9 cellular contexts compared by ENCODE assay signal in genomic region chr6:28211840-28212509, GRCh38. TPM values are rescaled to one million over a fixed set of nuclear protein-coding genes. Genes with fewer than 3 reads are reported as not detected.
DNase-seq lines count a peak whose midpoint lies in the region; ATAC-seq and TF ChIP-seq lines count a peak whose summit lies in the region.
"Had no signal": no experiment of that assay in that cellular context is flagged by ENCODE, and none has a peak within 500 bp of the region (broad histone marks: within the 10 kb centered on the region; RNA-seq: fewer than 3 reads in every experiment).

No MANE protein-coding gene starts in this region.

- no TSS peak for BruUV-seq in IMR-90 (replicated peaks; lab: Mats Ljungman, UMichigan)

- no peak overlapping the region for H3K56ac ChIP-seq in IMR-90 (ENCODE audit: extremely low read depth, insufficient read depth, low read length)

- CTCF ChIA-PET in IMR-90 (lab: Yijun Ruan, JAX): no interaction called here

- DNase-seq in NCI-H1105 treated with DMSO at 0.1 percent for 48 hours (lab: John Stamatoyannopoulos, UW) (peak; percentile 17), NCI-H1105 (lab: John Stamatoyannopoulos, UW) (no peak), IMR-90 (no peak), osteocyte (ENCODE audit: extremely low spot score, unreplicated experiment) (no peak), NK-92 (lab: John Stamatoyannopoulos, UW; ENCODE audit: unreplicated experiment) (no peak), cerebellum (ENCODE audit: low spot score) (no peak), GM19240 (ENCODE audit: insufficient read length, low spot score) (no peak)
- no peak for DNase-seq in central memory CD8-positive, alpha-beta T cell (ENCODE audit: low spot score in 2 of 2)

- in situ Hi-C loops in IMR-90 (cut with MboI; ENCODE audit: low sequenced_read_pairs): loop anchor here (10.0 kb wide), 1 partner anchor 67 kb away; the partner anchor contains the start of gene ZKSCAN8

- H3K27ac ChIP-seq in IMR-90 (ENCODE audit: insufficient read depth, low read length): no peak overlapping the region
- H3K27ac ChIP-seq: BLaER1 had no signal

- H3K4me1 Mint-ChIP-seq in central memory CD8-positive, alpha-beta T cell: peaks cover 27% of the 10 kb centered on the region
- H3K4me1 Mint-ChIP-seq in osteocyte (ENCODE audit: unreplicated experiment): peaks cover 32% of the 10 kb centered on the region

- peak; percentile 8 for ATAC-seq in IMR-90 (ENCODE audit: low read depth)
- ATAC-seq in central memory CD8-positive, alpha-beta T cell (replicated peaks; ENCODE audit: extremely low read depth, poor library complexity, severe bottlenecking): no peak

- intact Hi-C loops in IMR-90 (cut with micrococcal nuclease): loop anchor here (2.0 to 5.0 kb wide), 4 partner anchors 75 to 655 kb away; partner anchors contain the start of gene ZNF165

- no peak overlapping the region for H2BK20ac ChIP-seq in IMR-90 (ENCODE audit: low read depth, low read length)

- H3K4me3 ChIP-seq in IMR-90 (ENCODE audit: insufficient read depth, low read depth, low read length): peak overlapping the region; percentile 58; the same call in 1 of the 2 replicates
- H3K4me3 ChIP-seq: BLaER1 had no signal

- TF ChIP-seq CTCF in IMR-90 (conservative IDR thresholded peaks at IDR 0.05; ENCODE audit: low read depth, low read length) (no peak), osteocyte (IDR thresholded peaks at IDR 0.05) (no peak)

- peak overlapping the region; percentile 36 for H3K4me3 Mint-ChIP-seq in central memory CD8-positive, alpha-beta T cell
- peak overlapping the region; percentile 66 for H3K4me3 Mint-ChIP-seq in osteocyte (ENCODE audit: unreplicated experiment)

- H3K9ac ChIP-seq in IMR-90 (ENCODE audit: low read depth, low read length): no peak overlapping the region
- H3K9ac ChIP-seq: BLaER1 had no signal

- no peak overlapping the region for H3K4ac ChIP-seq in IMR-90 (ENCODE audit: low read depth, low read length)

- peaks cover 28% of the 10 kb centered on the region for H3K27me3 ChIP-seq in IMR-90 (ENCODE audit: control insufficient read depth, insufficient read depth, low read length)

- TF ChIP-seq POLR2A in IMR-90 (IDR thresholded peaks at IDR 0.05; ENCODE audit: low read depth, low read length): no peak

- H4K8ac ChIP-seq in IMR-90 (ENCODE audit: low read depth in 2 of 2, low read length in 2 of 2): no peak overlapping the region

- no peak overlapping the region for H2AK5ac ChIP-seq in IMR-90 (ENCODE audit: low read depth, low read length)

- no peaks in the 10 kb centered on the region for H4K20me1 ChIP-seq in IMR-90 (ENCODE audit: insufficient read depth, low read length)
- H4K20me1 ChIP-seq: BLaER1 had no signal

- no peaks in the 10 kb centered on the region for H3K4me1 ChIP-seq in IMR-90 (ENCODE audit: control insufficient read depth, insufficient read depth, low read length)
- H3K4me1 ChIP-seq: BLaER1 had no signal

- no peak overlapping the region for H2BK120ac ChIP-seq in IMR-90 (ENCODE audit: low read depth, low read length)

- H2AK9ac ChIP-seq in IMR-90 (replicated peaks; ENCODE audit: low read depth, low read length, poor library complexity): peak overlapping the region; percentile 39

- H3K79me1 ChIP-seq in IMR-90 (ENCODE audit: low read depth in 1 of 2, low read length in 2 of 2): no peaks in the 10 kb centered on the region

- H3K9me1 ChIP-seq in IMR-90 (ENCODE audit: insufficient read depth, low read length): no peaks in the 10 kb centered on the region

- H3K23ac ChIP-seq in IMR-90 (ENCODE audit: low read depth, low read length): peak overlapping the region; percentile 36; the same call in 1 of the 2 replicates

- H3K18ac ChIP-seq in IMR-90 (ENCODE audit: low read depth, low read length): no peak overlapping the region

- H2BK15ac ChIP-seq in IMR-90 (ENCODE audit: low read depth, low read length): no peak overlapping the region

- dilution Hi-C loops in IMR-90 (cut with HindIII; ENCODE audit: low sequenced_read_pairs, unreplicated experiment): no loop called here

- TF ChIP-seq RAD21 in IMR-90 (IDR thresholded peaks at IDR 0.05; ENCODE audit: low read length): no peak

- peaks cover 97% of the 10 kb centered on the region for H3K27me3 Mint-ChIP-seq in central memory CD8-positive, alpha-beta T cell
- H3K27me3 Mint-ChIP-seq in osteocyte (ENCODE audit: unreplicated experiment): peaks cover 93% of the 10 kb centered on the region

- POLR2A ChIA-PET in IMR-90 (lab: Charles Lee; ENCODE audit: unreplicated experiment): no interaction called here

- H3K9me3 Mint-ChIP-seq in central memory CD8-positive, alpha-beta T cell: no peaks in the 10 kb centered on the region
- H3K9me3 Mint-ChIP-seq in osteocyte (ENCODE audit: unreplicated experiment): no peaks in the 10 kb centered on the region

- H4K5ac ChIP-seq in IMR-90 (ENCODE audit: low read depth, low read length): no peak overlapping the region

- peaks cover 2% of the 10 kb centered on the region for H3K36me3 Mint-ChIP-seq in central memory CD8-positive, alpha-beta T cell (ENCODE audit: insufficient read depth)
- peaks cover 4% of the 10 kb centered on the region for H3K36me3 Mint-ChIP-seq in osteocyte (ENCODE audit: unreplicated experiment)

- H2AFZ ChIP-seq in IMR-90 (replicated peaks; ENCODE audit: low read length, poor library complexity): peak overlapping the region; percentile 92

- H2BK5ac ChIP-seq in IMR-90 (ENCODE audit: low read depth, low read length, poor library complexity, severe bottlenecking): no peak overlapping the region

- H3K4me2 ChIP-seq in IMR-90 (ENCODE audit: low read depth, low read length): peak overlapping the region; percentile 73
- H3K4me2 ChIP-seq: BLaER1 had no signal

- H3K14ac ChIP-seq in IMR-90 (replicated peaks; ENCODE audit: low read depth, low read length): no peak overlapping the region

- H4K91ac ChIP-seq in IMR-90 (ENCODE audit: insufficient read depth, low read depth, low read length): no peak overlapping the region

- 8% methylated on average over 5 of the region's 16 CpGs; no CpG with 5 or more reads in 1 of the 2 experiments for WGBS in IMR-90 (ENCODE audit: extremely low coverage in 2 of 2, insufficient read length in 1 of 2), 2 experiments

- no peaks in the 10 kb centered on the region for H3K36me3 ChIP-seq in IMR-90 (ENCODE audit: control insufficient read depth, insufficient read depth, low read length)
- H3K36me3 ChIP-seq: BLaER1 had no signal

- no peaks in the 10 kb centered on the region for H3K9me3 ChIP-seq in IMR-90 (ENCODE audit: control insufficient read depth, insufficient read depth, low read length)

- H3K27ac Mint-ChIP-seq in central memory CD8-positive, alpha-beta T cell (ENCODE audit: low read depth): no peak overlapping the region
- H3K27ac Mint-ChIP-seq in osteocyte (ENCODE audit: unreplicated experiment): no peak overlapping the region

TF ChIP-seq in IMR-90, 13 proteins besides CTCF, POLR2A, EP300 and RAD21 (continues in another document):
- TF ChIP-seq MXI1 (IDR thresholded peaks at IDR 0.05; ENCODE audit: borderline replicate concordance, low read depth, low read length) (no peak), USF2 (IDR thresholded peaks at IDR 0.05; ENCODE audit: low read depth, low read length) (no peak), CHD1 (IDR thresholded peaks at IDR 0.05; ENCODE audit: low read depth, low read length) (no peak), MAZ (IDR thresholded peaks at IDR 0.05; ENCODE audit: borderline replicate concordance, low read depth, low read length) (no peak), FOS (IDR thresholded peaks at IDR 0.05; ENCODE audit: low read depth, low read length) (no peak), NFE2L2 (IDR thresholded peaks at IDR 0.05; ENCODE audit: low read depth, low read length) (no peak), BHLHE40 (IDR thresholded peaks at IDR 0.05; ENCODE audit: low read depth, low read length) (no peak), ELK1 (IDR thresholded peaks at IDR 0.05; ENCODE audit: borderline replicate concordance, low read depth, low read length) (no peak), RFX5 (IDR thresholded peaks at IDR 0.05; ENCODE audit: low read depth, low read length) (no peak)

RNA-seq across cellular contexts. Expression of gene ZSCAN9, which starts 13.1 kb away (rescaled TPM):
- total RNA-seq in IMR-90 (2012; rRNA removed) (16.9 and 17.7 TPM in 2 replicates), osteocyte (14.9 and 16.7 TPM in 2 replicates), cerebellum (35.4 TPM)
- polyA plus RNA-seq in IMR-90 (2012; rRNA removed): 11.5 and 13.7 TPM in 2 replicates
- 3.5 and 5.9 TPM in 2 replicates for polyA plus RNA-seq in IMR-90 (2012; cell fraction: cytosol; rRNA removed)
- polyA plus RNA-seq in IMR-90 (2012; cell fraction: nucleus; rRNA removed; ENCODE audit: low replicate concordance): 6.1 and 28.1 TPM in 2 replicates

RNA-seq across cellular contexts. Expression of gene ZKSCAN4, which starts 40.1 kb away (rescaled TPM):
- 4.7 and 5.7 TPM in 2 replicates for total RNA-seq in IMR-90 (2012; rRNA removed)
- polyA plus RNA-seq in IMR-90 (2012; rRNA removed): 2.0 and 2.4 TPM in 2 replicates
- 0.77 and 0.90 TPM in 2 replicates for polyA plus RNA-seq in IMR-90 (2012; cell fraction: cytosol; rRNA removed)
- polyA plus RNA-seq in IMR-90 (2012; cell fraction: nucleus; rRNA removed; ENCODE audit: low replicate concordance): 1.3 and 3.4 TPM in 2 replicates
- 7.2 and 8.0 TPM in 2 replicates for total RNA-seq in osteocyte
- total RNA-seq in cerebellum: 6.7 TPM

RNA-seq across cellular contexts. Expression of gene NKAPL, which starts 47.1 kb away (rescaled TPM):
- 0.54 and 0.83 TPM in 2 replicates for total RNA-seq in IMR-90 (2012; rRNA removed)
- 0.49 and 0.51 TPM in 2 replicates for polyA plus RNA-seq in IMR-90 (2012; rRNA removed)
- polyA plus RNA-seq in IMR-90 (2012; cell fraction: cytosol; rRNA removed): 0.27 and 0.32 TPM in 2 replicates
- 0.12 and 0.21 TPM in 2 replicates for polyA plus RNA-seq in IMR-90 (2012; cell fraction: nucleus; rRNA removed; ENCODE audit: low replicate concordance)
- total RNA-seq in osteocyte: not detected in 2 replicates
- 2.5 TPM for total RNA-seq in cerebellum

RNA-seq across cellular contexts. Expression of gene ZSCAN26, which starts 55.0 kb away (rescaled TPM):
- 22.8 and 42.1 TPM in 2 replicates for total RNA-seq in IMR-90 (2012; rRNA removed)
- 12.8 and 13.1 TPM in 2 replicates for polyA plus RNA-seq in IMR-90 (2012; rRNA removed)
- 2.2 and 4.8 TPM in 2 replicates for polyA plus RNA-seq in IMR-90 (2012; cell fraction: cytosol; rRNA removed)
- 11.2 and 46.2 TPM in 2 replicates for polyA plus RNA-seq in IMR-90 (2012; cell fraction: nucleus; rRNA removed; ENCODE audit: low replicate concordance)
- 17.5 and 19.8 TPM in 2 replicates for total RNA-seq in osteocyte
- total RNA-seq in cerebellum: 35.5 TPM
